Comparison of ENCODE assay signal across 15 cellular contexts in genomic region chr11:67489860-67490726, GRCh38. TPM values are rescaled to one million over a fixed set of nuclear protein-coding genes. Genes with fewer than 3 reads are reported as not detected.
A peak's percentile ranks its signal among the peaks of the same experiment; 100 is the strongest.
DNase-seq lines count a peak whose midpoint lies in the region; ATAC-seq lines count a peak whose summit lies in the region.
"Had no signal": no experiment of that assay in that cellular context is flagged by ENCODE, and none has a peak within 500 bp of the region (broad histone marks: within the 10 kb centered on the region; RNA-seq: fewer than 3 reads in every experiment).

No MANE protein-coding gene starts in this region.

- H3K23ac ChIP-seq in neuronal stem cell (ENCODE audit: low read depth, low read length, poor library complexity): no peak overlapping the region

- H3K9me3 ChIP-seq in neuronal stem cell (replicated peaks in 1 of 2; ENCODE audit: control insufficient read depth in 2 of 2, insufficient read depth in 1 of 2, low read depth in 1 of 2, low read length in 2 of 2): no peaks in the 10 kb centered on the region
- H3K9me3 ChIP-seq: tibial artery had no signal

- peak overlapping the region; percentile 53 for H2BK5ac ChIP-seq in neuronal stem cell (ENCODE audit: low read length)

- no peak overlapping the region for H2BK120ac ChIP-seq in neuronal stem cell (ENCODE audit: low read depth, low read length)

- no peak overlapping the region for H2AFZ ChIP-seq in neuronal stem cell (ENCODE audit: low read length)

- H3K4me1 ChIP-seq in neuronal stem cell (ENCODE audit: control insufficient read depth in 2 of 2, insufficient read depth in 1 of 2, low read depth in 1 of 2, low read length in 2 of 2): no peaks in the 10 kb centered on the region

- peaks cover 44 to 78% of the 10 kb centered on the region in 2 donors for H3K36me3 ChIP-seq in neuronal stem cell (replicated peaks in 1 of 2; ENCODE audit: control insufficient read depth in 2 of 2, insufficient read depth in 2 of 2, low read length in 2 of 2)

- ATAC-seq in activated naive CD8-positive, alpha-beta T cell treated with anti-CD3 and anti-CD28 coated beads, Interleukin-2, amount 50 U/mL, for 24 hours: no peak
- no peak for ATAC-seq in GM21390 (IDR thresholded peaks at IDR 0.05; ENCODE audit: unreplicated experiment)

- no peak overlapping the region for H3K4me2 ChIP-seq in neuronal stem cell (ENCODE audit: insufficient read depth, low read length, poor library complexity, severe bottlenecking)

- peaks cover 10% of the 10 kb centered on the region for H3K79me1 ChIP-seq in neuronal stem cell (ENCODE audit: low read depth, low read length)

- no peak overlapping the region for H2BK15ac ChIP-seq in neuronal stem cell (ENCODE audit: low read length)

- H3K4me3 ChIP-seq in neuronal stem cell (ENCODE audit: low read length in 2 of 2): no peak overlapping the region
- H3K4me3 ChIP-seq: tibial artery had no signal

- H2BK12ac ChIP-seq in neuronal stem cell (ENCODE audit: low read length): no peak overlapping the region

- peaks cover 44% of the 10 kb centered on the region for H3K36me3 Mint-ChIP-seq in T-helper 2 cell treated with Interferon-gamma antibody and Interleukin-4, amounts not matched to agents 5 μg/mL and 100 μg/mL, for 36 hours (ENCODE audit: low read depth)
- H3K36me3 Mint-ChIP-seq in activated naive CD8-positive, alpha-beta T cell treated with anti-CD3 and anti-CD28 coated beads, Interleukin-2, amount 50 U/mL, for 24 hours (ENCODE audit: low read depth): peaks cover 29% of the 10 kb centered on the region

- peak overlapping the region; percentile 82 for H4K8ac ChIP-seq in neuronal stem cell (ENCODE audit: low read depth, low read length)

- H2AK5ac ChIP-seq in neuronal stem cell (ENCODE audit: low read depth, low read length): no peak overlapping the region

- no peak overlapping the region for H3K14ac ChIP-seq in neuronal stem cell (ENCODE audit: low read length)

- no peak overlapping the region for H3K4me3 Mint-ChIP-seq in T-helper 2 cell treated with Interferon-gamma antibody and Interleukin-4, amounts not matched to agents 5 μg/mL and 100 μg/mL, for 36 hours
- H3K4me3 Mint-ChIP-seq in activated naive CD8-positive, alpha-beta T cell treated with anti-CD3 and anti-CD28 coated beads, Interleukin-2, amount 50 U/mL, for 24 hours: no peak overlapping the region
- H3K4me3 Mint-ChIP-seq: brain, memory B cell had no signal

- H3K18ac ChIP-seq in neuronal stem cell (ENCODE audit: low read length): peak overlapping the region; percentile 57

- H3K4ac ChIP-seq in neuronal stem cell (ENCODE audit: low read length): no peak overlapping the region

- H3K27me3 Mint-ChIP-seq in T-helper 2 cell treated with Interferon-gamma antibody and Interleukin-4, amounts not matched to agents 5 μg/mL and 100 μg/mL, for 36 hours (ENCODE audit: low read depth): no peaks in the 10 kb centered on the region
- no peaks in the 10 kb centered on the region for H3K27me3 Mint-ChIP-seq in activated naive CD8-positive, alpha-beta T cell treated with anti-CD3 and anti-CD28 coated beads, Interleukin-2, amount 50 U/mL, for 24 hours
- H3K27me3 Mint-ChIP-seq: brain, memory B cell had no signal

- H3K27ac Mint-ChIP-seq in T-helper 2 cell treated with Interferon-gamma antibody and Interleukin-4, amounts not matched to agents 5 μg/mL and 100 μg/mL, for 36 hours: peak overlapping the region; percentile 68
- peak overlapping the region; percentile 74 for H3K27ac Mint-ChIP-seq in activated naive CD8-positive, alpha-beta T cell treated with anti-CD3 and anti-CD28 coated beads, Interleukin-2, amount 50 U/mL, for 24 hours
- H3K27ac Mint-ChIP-seq: memory B cell had no signal

- peak overlapping the region; percentile 70 for H3K9ac ChIP-seq in neuronal stem cell (ENCODE audit: low read depth, low read length, poor library complexity)

- no peak overlapping the region for H4K91ac ChIP-seq in neuronal stem cell (ENCODE audit: low read depth, low read length, poor library complexity)

- H3K27ac ChIP-seq in neuronal stem cell (replicated peaks; ENCODE audit: low read length): no peak overlapping the region
- H3K27ac ChIP-seq: tibial artery had no signal

- peaks cover 32% of the 10 kb centered on the region for H3K4me1 Mint-ChIP-seq in T-helper 2 cell treated with Interferon-gamma antibody and Interleukin-4, amounts not matched to agents 5 μg/mL and 100 μg/mL, for 36 hours (ENCODE audit: low read depth)
- peaks cover 44% of the 10 kb centered on the region for H3K4me1 Mint-ChIP-seq in activated naive CD8-positive, alpha-beta T cell treated with anti-CD3 and anti-CD28 coated beads, Interleukin-2, amount 50 U/mL, for 24 hours

- no CpG with 5 or more reads among the region's 23 CpGs for WGBS in neuronal stem cell (ENCODE audit: extremely low coverage in 2 of 2, insufficient read length in 2 of 2, insufficient replicate concordance in 1 of 2), 2 donors

- H3K9me3 Mint-ChIP-seq in T-helper 2 cell treated with Interferon-gamma antibody and Interleukin-4, amounts not matched to agents 5 μg/mL and 100 μg/mL, for 36 hours: no peaks in the 10 kb centered on the region
- H3K9me3 Mint-ChIP-seq in activated naive CD8-positive, alpha-beta T cell treated with anti-CD3 and anti-CD28 coated beads, Interleukin-2, amount 50 U/mL, for 24 hours: no peaks in the 10 kb centered on the region
- H3K9me3 Mint-ChIP-seq: brain, memory B cell had no signal

- DNase-seq in T-helper 2 cell treated with Interferon-gamma antibody and Interleukin-4, amounts not matched to agents 5 μg/mL and 100 μg/mL, for 36 hours (ENCODE audit: low spot score): no peak
- DNase-seq in T-helper 2 cell (no peak), HuH-7.5 (ENCODE audit: low spot score) (peak; percentile 52), neuronal stem cell (ENCODE audit: low spot score) (no peak), activated gamma-delta T cell treated with Interleukin-2 at 50 U/mL for 16 hours (no peak), NCI-H526 treated with DMSO at 0.1 percent for 48 hours (lab: John Stamatoyannopoulos, UW) (no peak)
- DNase-seq in activated naive CD8-positive, alpha-beta T cell treated with anti-CD3 and anti-CD28 coated beads, Interleukin-2, amount 50 U/mL, for 24 hours: no peak
- DNase-seq: foreskin melanocyte; NCI-H1417; NCI-H510A; stimulated activated CD4-positive, alpha-beta T cell treated with anti-CD3 and anti-CD28 coated beads, Interleukin-15, amount 100 ng/mL, for 24 hours; tibial artery had no signal

- no peaks in the 10 kb centered on the region for H3K27me3 ChIP-seq in neuronal stem cell (ENCODE audit: control insufficient read depth in 3 of 3, insufficient read depth in 3 of 3, low read depth in 1 of 3, low read length in 3 of 3)
- H3K27me3 ChIP-seq: tibial artery had no signal

RNA-seq across cellular contexts. Expression of gene AIP, which starts 7.3 kb away (rescaled TPM):
- polyA plus RNA-seq in neuronal stem cell (2013, experiment 1 of 2): 39.8 TPM
- 38.5 TPM for polyA plus RNA-seq in neuronal stem cell (2013, experiment 2 of 2)

RNA-seq across cellular contexts. Expression of gene PITPNM1, which starts 15.1 kb away (rescaled TPM):
- 54.3 TPM for polyA plus RNA-seq in neuronal stem cell (2013, experiment 1 of 2)
- polyA plus RNA-seq in neuronal stem cell (2013, experiment 2 of 2): 53.2 TPM

RNA-seq across cellular contexts. Expression of gene CDK2AP2, which starts 17.9 kb away (rescaled TPM):
- polyA plus RNA-seq in neuronal stem cell (2013, experiment 1 of 2): 32.9 TPM
- 30.1 TPM for polyA plus RNA-seq in neuronal stem cell (2013, experiment 2 of 2)

RNA-seq across cellular contexts. Expression of gene TMEM134, which starts 21.0 kb away (rescaled TPM):
- 76.5 TPM for polyA plus RNA-seq in neuronal stem cell (2013, experiment 1 of 2)
- polyA plus RNA-seq in neuronal stem cell (2013, experiment 2 of 2): 73.2 TPM

RNA-seq across cellular contexts. Expression of gene CABP2, which starts 33.2 kb away (rescaled TPM):
- not detected for polyA plus RNA-seq in neuronal stem cell (2013, experiment 1 of 2)
- not detected for polyA plus RNA-seq in neuronal stem cell (2013, experiment 2 of 2)
